ENCODE assay signal across 1 cellular context in the genomic region with DNA sequence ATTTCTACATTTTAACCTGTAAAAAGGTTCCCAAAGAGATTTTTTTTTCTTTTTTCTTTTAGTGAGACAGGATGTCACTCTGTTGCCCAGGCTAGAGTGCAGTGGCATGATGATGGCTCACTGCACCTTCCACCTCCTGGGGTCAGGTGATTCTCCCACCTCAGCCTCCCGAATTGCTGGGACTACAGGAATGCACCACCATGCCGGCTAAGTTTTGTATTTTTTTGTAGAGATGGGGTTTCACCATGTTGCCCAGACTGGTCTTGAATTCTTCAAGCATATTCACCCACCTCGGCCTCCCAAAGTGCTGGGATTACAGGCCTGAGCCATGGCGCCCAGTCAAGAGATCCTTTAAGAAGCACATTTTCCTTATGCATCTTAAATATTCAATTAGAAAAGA.
TF ChIP-seq lines count a peak whose summit lies in the region.

No MANE protein-coding gene starts in this region.

TF ChIP-seq in GM12878, 131 proteins besides CTCF, POLR2A, EP300 and RAD21:
- TF ChIP-seq SPI1 (IDR thresholded peaks at IDR 0.05; ENCODE audit: borderline replicate concordance, insufficient read depth, low read depth, low read length) = no peak
- TF ChIP-seq, protein P1, sequence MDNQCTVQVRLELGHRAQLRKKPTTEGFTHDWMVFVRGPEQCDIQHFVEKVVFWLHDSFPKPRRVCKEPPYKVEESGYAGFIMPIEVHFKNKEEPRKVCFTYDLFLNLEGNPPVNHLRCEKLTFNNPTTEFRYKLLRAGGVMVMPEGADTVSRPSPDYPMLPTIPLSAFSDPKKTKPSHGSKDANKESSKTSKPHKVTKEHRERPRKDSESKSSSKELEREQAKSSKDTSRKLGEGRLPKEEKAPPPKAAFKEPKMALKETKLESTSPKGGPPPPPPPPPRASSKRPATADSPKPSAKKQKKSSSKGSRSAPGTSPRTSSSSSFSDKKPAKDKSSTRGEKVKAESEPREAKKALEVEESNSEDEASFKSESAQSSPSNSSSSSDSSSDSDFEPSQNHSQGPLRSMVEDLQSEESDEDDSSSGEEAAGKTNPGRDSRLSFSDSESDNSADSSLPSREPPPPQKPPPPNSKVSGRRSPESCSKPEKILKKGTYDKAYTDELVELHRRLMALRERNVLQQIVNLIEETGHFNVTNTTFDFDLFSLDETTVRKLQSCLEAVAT (IDR thresholded peaks at IDR 0.05) = peak; percentile 14
